8 cellular contexts compared by ENCODE assay signal in genomic region chr7:26865094-26865388, GRCh38. TPM values are rescaled to one million over a fixed set of nuclear protein-coding genes. Genes with fewer than 3 reads are reported as not detected.
DNase-seq lines count a peak whose midpoint lies in the region; ATAC-seq and TF ChIP-seq lines count a peak whose summit lies in the region.

No MANE protein-coding gene starts in this region.

- no peaks in the 10 kb centered on the region for H3K9me3 ChIP-seq in osteoblast (ENCODE audit: low read depth, low read length)

- H3K27ac ChIP-seq in osteoblast (ENCODE audit: low read depth, low read length) = peak overlapping the region; percentile 92

- H4K20me1 ChIP-seq in osteoblast (ENCODE audit: insufficient read depth, low read length) = no peaks in the 10 kb centered on the region

- H3K27me3 ChIP-seq in osteoblast (ENCODE audit: insufficient read depth, low read length) = no peaks in the 10 kb centered on the region

- TF ChIP-seq CTCF in fibroblast of the aortic adventitia (IDR thresholded peaks at IDR 0.05; ENCODE audit: insufficient read depth, low read length) (no peak), osteoblast (IDR thresholded peaks at IDR 0.05; ENCODE audit: extremely low read depth, low read depth, low read length) (no peak)

- H3K4me3 ChIP-seq in fibroblast of the aortic adventitia (ENCODE audit: low read depth, low read length) (peak overlapping the region; percentile 74), osteoblast (ENCODE audit: insufficient read depth, low read length) (peak overlapping the region; percentile 85)

- peaks cover 20% of the 10 kb centered on the region for H3K79me2 ChIP-seq in osteoblast (ENCODE audit: insufficient read depth, low read length)

- H2AFZ ChIP-seq in osteoblast (ENCODE audit: low read length) = peak overlapping the region; percentile 80

- H3K4me1 ChIP-seq in osteoblast (ENCODE audit: insufficient read depth, low read length) = peaks cover 7% of the 10 kb centered on the region

- peak overlapping the region; percentile 84 for H3K4me2 ChIP-seq in osteoblast (ENCODE audit: insufficient read depth, low read length)

- peak; percentile 2 for DNase-seq in stimulated activated CD8-positive, alpha-beta memory T cell treated with anti-CD3 and anti-CD28 coated beads, Interleukin-15, amount 100 ng/mL, for 24 hours (ENCODE audit: low read depth)
- no peak for DNase-seq in stimulated activated CD8-positive, alpha-beta memory T cell treated with anti-CD3 and anti-CD28 coated beads, Interleukin-4, amount 100 ng/mL, for 48 hours
- DNase-seq in fibroblast of the aortic adventitia (ENCODE audit: low read depth) (no peak), osteoblast (ENCODE audit: insufficient read length, low spot score, missing footprints) (peak; percentile 45), occipital lobe (lab: John Stamatoyannopoulos, UW) (no peak)
- DNase-seq in NK-92 treated with Interleukin-12 subunit alpha and Interleukin-12 subunit beta, amount 100 ng/mL, for 24 hours (lab: John Stamatoyannopoulos, UW) = no peak

- H3K36me3 ChIP-seq in osteoblast (ENCODE audit: insufficient read depth, low read length) = no peaks in the 10 kb centered on the region

- ATAC-seq in HG02973 (IDR thresholded peaks at IDR 0.05; ENCODE audit: unreplicated experiment) = peak; percentile 33
- peak; percentile 75 for ATAC-seq in SK-N-SH treated with all-trans-retinoic acid at 6 μM for 48 hours

TF ChIP-seq in SK-N-SH treated with all-trans-retinoic acid at 6 μM for 48 hours, 23 proteins besides CTCF, POLR2A, EP300 and RAD21:
- TF ChIP-seq ZC3H10 (CRISPR knock-in tag; IDR thresholded peaks at IDR 0.05) (no peak), TCF4 (CRISPR knock-in tag; IDR thresholded peaks at IDR 0.05; ENCODE audit: borderline replicate concordance) (no peak), ZFP3 (CRISPR knock-in tag; IDR thresholded peaks at IDR 0.05) (0 out of 2 replicates have a peak, but pooled peaks have one; percentile 54), ESRRG (CRISPR knock-in tag; IDR thresholded peaks at IDR 0.05) (no peak; the same call in 1 of the 2 replicates), ISL1 (CRISPR knock-in tag; IDR thresholded peaks at IDR 0.05) (no peak), ZNF70 (CRISPR knock-in tag; IDR thresholded peaks at IDR 0.05) (no peak), RARB (CRISPR knock-in tag; IDR thresholded peaks at IDR 0.05) (no peak), CSDC2 (CRISPR knock-in tag; IDR thresholded peaks at IDR 0.05) (0 out of 2 replicates have a peak, but pooled peaks have one; percentile 45)
- TF ChIP-seq, protein P1, sequence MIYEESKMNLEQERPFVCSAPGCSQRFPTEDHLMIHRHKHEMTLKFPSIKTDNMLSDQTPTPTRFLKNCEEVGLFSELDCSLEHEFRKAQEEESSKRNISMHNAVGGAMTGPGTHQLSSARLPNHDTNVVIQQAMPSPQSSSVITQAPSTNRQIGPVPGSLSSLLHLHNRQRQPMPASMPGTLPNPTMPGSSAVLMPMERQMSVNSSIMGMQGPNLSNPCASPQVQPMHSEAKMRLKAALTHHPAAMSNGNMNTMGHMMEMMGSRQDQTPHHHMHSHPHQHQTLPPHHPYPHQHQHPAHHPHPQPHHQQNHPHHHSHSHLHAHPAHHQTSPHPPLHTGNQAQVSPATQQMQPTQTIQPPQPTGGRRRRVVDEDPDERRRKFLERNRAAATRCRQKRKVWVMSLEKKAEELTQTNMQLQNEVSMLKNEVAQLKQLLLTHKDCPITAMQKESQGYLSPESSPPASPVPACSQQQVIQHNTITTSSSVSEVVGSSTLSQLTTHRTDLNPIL (CRISPR knock-in tag; IDR thresholded peaks at IDR 0.05; ENCODE audit: low read depth) = no peak
- TF ChIP-seq, protein P2, sequence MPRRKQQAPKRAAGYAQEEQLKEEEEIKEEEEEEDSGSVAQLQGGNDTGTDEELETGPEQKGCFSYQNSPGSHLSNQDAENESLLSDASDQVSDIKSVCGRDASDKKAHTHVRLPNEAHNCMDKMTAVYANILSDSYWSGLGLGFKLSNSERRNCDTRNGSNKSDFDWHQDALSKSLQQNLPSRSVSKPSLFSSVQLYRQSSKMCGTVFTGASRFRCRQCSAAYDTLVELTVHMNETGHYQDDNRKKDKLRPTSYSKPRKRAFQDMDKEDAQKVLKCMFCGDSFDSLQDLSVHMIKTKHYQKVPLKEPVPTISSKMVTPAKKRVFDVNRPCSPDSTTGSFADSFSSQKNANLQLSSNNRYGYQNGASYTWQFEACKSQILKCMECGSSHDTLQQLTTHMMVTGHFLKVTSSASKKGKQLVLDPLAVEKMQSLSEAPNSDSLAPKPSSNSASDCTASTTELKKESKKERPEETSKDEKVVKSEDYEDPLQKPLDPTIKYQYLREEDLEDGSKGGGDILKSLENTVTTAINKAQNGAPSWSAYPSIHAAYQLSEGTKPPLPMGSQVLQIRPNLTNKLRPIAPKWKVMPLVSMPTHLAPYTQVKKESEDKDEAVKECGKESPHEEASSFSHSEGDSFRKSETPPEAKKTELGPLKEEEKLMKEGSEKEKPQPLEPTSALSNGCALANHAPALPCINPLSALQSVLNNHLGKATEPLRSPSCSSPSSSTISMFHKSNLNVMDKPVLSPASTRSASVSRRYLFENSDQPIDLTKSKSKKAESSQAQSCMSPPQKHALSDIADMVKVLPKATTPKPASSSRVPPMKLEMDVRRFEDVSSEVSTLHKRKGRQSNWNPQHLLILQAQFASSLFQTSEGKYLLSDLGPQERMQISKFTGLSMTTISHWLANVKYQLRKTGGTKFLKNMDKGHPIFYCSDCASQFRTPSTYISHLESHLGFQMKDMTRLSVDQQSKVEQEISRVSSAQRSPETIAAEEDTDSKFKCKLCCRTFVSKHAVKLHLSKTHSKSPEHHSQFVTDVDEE (CRISPR knock-in tag; IDR thresholded peaks at IDR 0.05) = no peak

RNA-seq across cellular contexts. Expression of gene SKAP2, which starts 0.7 kb away (rescaled TPM):
- total RNA-seq in fibroblast of the aortic adventitia (ENCODE audit: low replicate concordance) (13.6 and 18.8 TPM in 2 replicates), osteoblast (19.5 and 21.8 TPM in 2 replicates), occipital lobe (1.2 TPM)

Comparison
In these comparisons a context has a peak if more than half of its experiments do, and no peak if none do; other contexts are left out.
1. DNase-seq: peak in stimulated activated CD8-positive, alpha-beta memory T cell treated with anti-CD3 and anti-CD28 coated beads, Interleukin-15, amount 100 ng/mL, for 24 hours (single experiment) and osteoblast (single experiment); none in stimulated activated CD8-positive, alpha-beta memory T cell treated with anti-CD3 and anti-CD28 coated beads, Interleukin-4, amount 100 ng/mL, for 48 hours (single experiment), fibroblast of the aortic adventitia (single experiment), occipital lobe (single experiment) and NK-92 treated with Interleukin-12 subunit alpha and Interleukin-12 subunit beta, amount 100 ng/mL, for 24 hours (single experiment).